12 cellular contexts compared by ENCODE assay signal in the genomic region with DNA sequence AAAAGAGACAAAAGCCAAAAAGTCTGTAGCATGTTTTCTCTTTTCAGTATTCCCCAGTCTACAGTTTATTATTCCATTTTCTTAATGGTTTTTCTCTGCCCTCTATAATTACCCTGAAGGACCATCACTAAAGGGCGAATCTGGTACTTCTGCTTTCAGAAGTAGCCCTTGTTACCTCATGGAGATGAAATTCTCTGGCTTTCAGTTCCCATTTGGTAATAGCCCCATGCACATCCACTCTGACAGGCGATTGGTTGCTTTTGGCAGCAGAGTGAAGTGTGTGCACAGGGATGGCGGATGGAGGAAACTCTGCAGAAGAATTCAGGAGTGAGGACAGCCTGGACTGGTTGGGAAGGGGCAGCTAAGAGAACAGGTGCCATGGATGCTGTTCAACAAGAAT.
DNase-seq lines count a peak whose midpoint lies in the region; ATAC-seq and TF ChIP-seq lines count a peak whose summit lies in the region.
"Had no signal": no experiment of that assay in that cellular context is flagged by ENCODE, and none has a peak within 500 bp of the region (broad histone marks: within the 10 kb centered on the region; RNA-seq: fewer than 3 reads in every experiment).

No MANE protein-coding gene starts in this region.

- POLR2A ChIA-PET in AG04450 (lab: Yijun Ruan, JAX) = interaction anchor here (0.8 kb wide), 1 partner anchor 74 kb away, joined by 3 read pairs; no protein-coding TSS in a partner anchor

- H3K4me1 Mint-ChIP-seq in endothelial cell (ENCODE audit: unreplicated experiment) = no peaks in the 10 kb centered on the region
- H3K4me1 Mint-ChIP-seq in activated naive CD8-positive, alpha-beta T cell treated with anti-CD3 and anti-CD28 coated beads, Interleukin-2, amount 50 U/mL, for 24 hours = peaks cover 12% of the 10 kb centered on the region
- H3K4me1 Mint-ChIP-seq: endodermal cell, neural crest cell had no signal

- H3K27ac ChIP-seq in AG04450 (ENCODE audit: low read depth, low read length) = peak overlapping the region; percentile 72
- peak overlapping the region; percentile 83 for H3K27ac ChIP-seq in RWPE2 (ENCODE audit: poor library complexity, severe bottlenecking)
- no peak overlapping the region for H3K27ac ChIP-seq in uterus
- H3K27ac ChIP-seq: BLaER1 had no signal

- ATAC-seq in GM19397 (IDR thresholded peaks at IDR 0.05; ENCODE audit: unreplicated experiment) (peak; percentile 88), HG03097 (IDR thresholded peaks at IDR 0.05; ENCODE audit: low FRiP score, unreplicated experiment) (peak; percentile 98), RWPE2 (ENCODE audit: low read depth) (no peak)
- ATAC-seq in activated naive CD8-positive, alpha-beta T cell treated with anti-CD3 and anti-CD28 coated beads, Interleukin-2, amount 50 U/mL, for 24 hours = no peak

- H3K27me3 ChIP-seq in AG04450 (ENCODE audit: control insufficient read depth, insufficient read depth, low read length) (no peaks in the 10 kb centered on the region), RWPE2 (ENCODE audit: insufficient read depth, poor library complexity, severe bottlenecking) (no peaks in the 10 kb centered on the region), uterus (no peaks in the 10 kb centered on the region)
- H3K27me3 ChIP-seq: BLaER1 had no signal

- intact Hi-C loops in uterus (cut with DNase I; ENCODE audit: low total_unique reads) = no loop called here

- H3K27ac Mint-ChIP-seq in endothelial cell (ENCODE audit: unreplicated experiment) = no peak overlapping the region
- H3K27ac Mint-ChIP-seq in activated naive CD8-positive, alpha-beta T cell treated with anti-CD3 and anti-CD28 coated beads, Interleukin-2, amount 50 U/mL, for 24 hours = no peak overlapping the region
- H3K27ac Mint-ChIP-seq: endodermal cell had no signal

- H3K4me1 ChIP-seq in RWPE2 (ENCODE audit: insufficient read depth, poor library complexity, severe bottlenecking) = peaks cover 18% of the 10 kb centered on the region
- no peaks in the 10 kb centered on the region for H3K4me1 ChIP-seq in uterus
- H3K4me1 ChIP-seq: BLaER1 had no signal

- H3K4me3 ChIP-seq in AG04450 (ENCODE audit: low read depth, low read length) (no peak overlapping the region), RWPE2 (ENCODE audit: severe bottlenecking) (no peak overlapping the region), uterus (no peak overlapping the region)
- H3K4me3 ChIP-seq: BLaER1 had no signal

- TF ChIP-seq POLR2A in uterus (IDR thresholded peaks at IDR 0.05) = no peak

- no peak for TF ChIP-seq CTCF in AG04450 (IDR thresholded peaks at IDR 0.05; ENCODE audit: low read depth, low read length)
- no peak for TF ChIP-seq CTCF in RWPE2 (IDR thresholded peaks at IDR 0.05; ENCODE audit: poor library complexity, severe bottlenecking)
- no peak for TF ChIP-seq CTCF in uterus (IDR thresholded peaks at IDR 0.05)
- TF ChIP-seq CTCF in endothelial cell (IDR thresholded peaks at IDR 0.05; ENCODE audit: unreplicated experiment) = no peak

- no peaks in the 10 kb centered on the region for H3K9me3 Mint-ChIP-seq in endothelial cell (ENCODE audit: unreplicated experiment)
- H3K9me3 Mint-ChIP-seq in activated naive CD8-positive, alpha-beta T cell treated with anti-CD3 and anti-CD28 coated beads, Interleukin-2, amount 50 U/mL, for 24 hours = no peaks in the 10 kb centered on the region
- H3K9me3 Mint-ChIP-seq: endodermal cell, neural crest cell had no signal

- DNase-seq in AG04450 (ENCODE audit: low read depth, low spot score) (no peak), RWPE2 (ENCODE audit: low spot score) (no peak), uterus (no peak), endothelial cell (ENCODE audit: low spot score) (no peak)
- DNase-seq in activated CD8-positive, alpha-beta memory T cell treated with anti-CD3 and anti-CD28 coated beads, Interleukin-2, amount 50 U/mL, for 48 hours = no peak
- no peak for DNase-seq in activated naive CD8-positive, alpha-beta T cell treated with anti-CD3 and anti-CD28 coated beads, Interleukin-2, amount 50 U/mL, for 24 hours
- DNase-seq: activated CD4-positive, alpha-beta T cell treated with anti-CD3 and anti-CD28 coated beads, Interleukin-2, amount 50 U/mL, for 4 hours; endodermal cell had no signal

- no peak overlapping the region for H3K4me3 Mint-ChIP-seq in endothelial cell (ENCODE audit: unreplicated experiment)
- H3K4me3 Mint-ChIP-seq in activated naive CD8-positive, alpha-beta T cell treated with anti-CD3 and anti-CD28 coated beads, Interleukin-2, amount 50 U/mL, for 24 hours = no peak overlapping the region
- H3K4me3 Mint-ChIP-seq: endodermal cell, neural crest cell had no signal

- H3K27me3 Mint-ChIP-seq in endothelial cell (ENCODE audit: unreplicated experiment) = no peaks in the 10 kb centered on the region
- no peaks in the 10 kb centered on the region for H3K27me3 Mint-ChIP-seq in activated naive CD8-positive, alpha-beta T cell treated with anti-CD3 and anti-CD28 coated beads, Interleukin-2, amount 50 U/mL, for 24 hours

- CTCF ChIA-PET in AG04450 (lab: Charles Lee) = interaction anchor here (0.7 to 1.0 kb wide), 3 partner anchors 26 to 45 kb away, joined by 3 read pairs; no protein-coding TSS in a partner anchor

- H3K36me3 ChIP-seq in RWPE2 (ENCODE audit: low read depth) (no peaks in the 10 kb centered on the region), uterus (no peaks in the 10 kb centered on the region)
- H3K36me3 ChIP-seq: BLaER1 had no signal

- H3K36me3 Mint-ChIP-seq in endothelial cell (ENCODE audit: low read depth, unreplicated experiment) = no peaks in the 10 kb centered on the region
- no peaks in the 10 kb centered on the region for H3K36me3 Mint-ChIP-seq in activated naive CD8-positive, alpha-beta T cell treated with anti-CD3 and anti-CD28 coated beads, Interleukin-2, amount 50 U/mL, for 24 hours (ENCODE audit: low read depth)

- H3K9me3 ChIP-seq in AG04450 (ENCODE audit: control insufficient read depth, insufficient read depth, low read length) (no peaks in the 10 kb centered on the region), RWPE2 (ENCODE audit: severe bottlenecking) (no peaks in the 10 kb centered on the region), uterus (no peaks in the 10 kb centered on the region)
- H3K9me3 ChIP-seq: BLaER1 had no signal

Comparison
In these comparisons a context has a peak if more than half of its experiments do, and no peak if none do; other contexts are left out.
1. H3K27ac ChIP-seq: peak in AG04450 (single experiment) and RWPE2 (single experiment); none in uterus (0 of 2).
2. ATAC-seq: peak in GM19397 (single experiment) and HG03097 (single experiment); none in RWPE2 (single experiment) and activated naive CD8-positive, alpha-beta T cell treated with anti-CD3 and anti-CD28 coated beads, Interleukin-2, amount 50 U/mL, for 24 hours (single experiment).